20 cellular contexts compared by ENCODE assay signal in the genomic region with DNA sequence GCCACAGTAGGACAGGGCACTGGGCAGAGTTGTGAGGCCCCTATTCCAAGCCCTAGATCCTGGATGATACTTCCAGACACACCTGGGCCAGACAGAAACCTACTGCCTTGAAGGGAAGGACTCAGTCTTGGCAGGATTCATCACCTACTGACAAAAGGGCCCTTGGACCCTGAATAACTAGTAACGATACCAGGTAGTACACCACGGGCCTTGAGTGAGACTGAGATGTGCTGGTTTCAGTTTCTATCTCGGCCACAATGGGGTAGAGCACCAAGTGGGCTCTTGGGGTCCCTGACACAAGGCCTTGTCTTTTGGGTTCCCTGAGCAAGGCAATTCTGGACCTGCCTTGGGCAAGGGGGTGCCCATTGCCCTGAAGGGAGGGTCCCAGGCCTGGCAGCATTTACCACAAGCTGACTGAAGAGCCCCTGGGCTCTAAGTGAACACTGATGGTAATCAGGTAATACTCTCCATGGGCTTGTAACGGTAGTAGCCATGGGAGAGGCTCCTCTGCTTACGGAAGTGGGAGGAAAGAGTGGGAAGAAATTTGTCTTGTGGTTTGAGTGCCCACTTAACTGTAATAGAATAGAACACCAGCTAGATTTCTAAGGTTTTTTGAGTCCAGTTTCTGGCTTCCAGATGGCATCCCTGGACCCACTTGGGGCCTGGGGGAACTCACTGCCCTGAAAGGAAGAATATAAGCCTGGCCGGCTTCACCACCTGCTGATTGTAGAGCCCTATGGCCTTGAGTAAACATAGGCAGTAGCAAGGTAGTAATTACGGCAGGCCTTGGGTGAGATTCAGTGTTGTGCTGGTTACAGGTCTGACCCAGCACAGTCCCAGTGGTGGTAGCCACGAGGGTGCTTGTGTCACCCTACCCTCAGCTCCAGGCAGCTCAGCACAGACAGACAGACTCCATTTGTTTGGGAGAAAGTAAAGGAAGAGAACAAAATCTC. TPM values are rescaled to one million over a fixed set of nuclear protein-coding genes. Genes with fewer than 3 reads are reported as not detected.
A peak's percentile ranks its signal among the peaks of the same experiment; 100 is the strongest.
DNase-seq lines count a peak whose midpoint lies in the region; ATAC-seq lines count a peak whose summit lies in the region.
"Had no signal": no experiment of that assay in that cellular context is flagged by ENCODE, and none has a peak within 500 bp of the region (broad histone marks: within the 10 kb centered on the region; RNA-seq: fewer than 3 reads in every experiment).

No MANE protein-coding gene starts in this region.

- DNase-seq in DMS153 (lab: John Stamatoyannopoulos, UW) (peak; percentile 38), NCI-H1092 treated with DMSO at 0.1 percent for 48 hours (lab: John Stamatoyannopoulos, UW) (peak; percentile 25), NCI-H748 (lab: John Stamatoyannopoulos, UW; ENCODE audit: unreplicated experiment) (peak; percentile 78), left colon (peak in 1 of 2 donors; percentile 30), HuH-7 (ENCODE audit: low spot score) (no peak), superior temporal gyrus (ENCODE audit: extremely low spot score) (no peak)
- DNase-seq: activated CD4-positive, alpha-beta T cell treated with anti-CD3 and anti-CD28 coated beads for 36 hours; activated CD8-positive, alpha-beta memory T cell treated with anti-CD3 and anti-CD28 coated beads, Interleukin-2, amount 50 U/mL, for 4 hours; activated naive CD8-positive, alpha-beta T cell treated with anti-CD3 and anti-CD28 coated beads, Interleukin-2, amount 50 U/mL, for 24 hours; CD4-positive, alpha-beta T cell; effector memory CD8-positive, alpha-beta T cell; IMR-90; left cardiac atrium; mesendoderm; natural killer cell; NCI-H1930; T-cell had no signal

- intact Hi-C loops in left colon (cut with DNase I, micrococcal nuclease) = no loop called here

- peak; percentile 84 for ATAC-seq in left colon
- no peak for ATAC-seq in GM19324 (IDR thresholded peaks at IDR 0.05; ENCODE audit: low FRiP score, unreplicated experiment)
- ATAC-seq in GM21381 (IDR thresholded peaks at IDR 0.05; ENCODE audit: unreplicated experiment) = no peak
- ATAC-seq: activated CD4-positive, alpha-beta T cell treated with anti-CD3 and anti-CD28 coated beads for 36 hours; activated naive CD8-positive, alpha-beta T cell treated with anti-CD3 and anti-CD28 coated beads, Interleukin-2, amount 50 U/mL, for 24 hours; effector memory CD8-positive, alpha-beta T cell; left cardiac atrium; natural killer cell; stimulated activated effector memory CD8-positive, alpha-beta T cell treated with anti-CD3 and anti-CD28 coated beads, Interleukin-12 subunit alpha, Interleukin-12 subunit beta, amount 100 ng/mL, for 72 hours; T-cell had no signal

RNA-seq across cellular contexts. Expression of a gene that starts 58.5 kb away (rescaled TPM):
- total RNA-seq in left colon = 10 to 100 TPM; 10.5 to 21.5 TPM

Comparison
In these comparisons a context has a peak if more than half of its experiments do, and no peak if none do; other contexts are left out.
1. DNase-seq: peak in DMS153 (single experiment), NCI-H1092 treated with DMSO at 0.1 percent for 48 hours (single experiment) and NCI-H748 (single experiment); none in HuH-7 (single experiment) and superior temporal gyrus (single experiment).